In genomic region chr15:42796955-42797779, GRCh38 we compare ENCODE assay signal across 12 cellular contexts.
DNase-seq lines count a peak whose midpoint lies in the region; TF ChIP-seq lines count a peak whose summit lies in the region.
"Had no signal": no experiment of that assay in that cellular context is flagged by ENCODE, and none has a peak within 500 bp of the region (broad histone marks: within the 10 kb centered on the region; RNA-seq: fewer than 3 reads in every experiment).

No MANE protein-coding gene starts in this region.

- no peaks in the 10 kb centered on the region for H3F3A ChIP-seq in neural cell (ENCODE audit: insufficient read depth, low read length, poor library complexity, severe bottlenecking)

- peaks cover 5% of the 10 kb centered on the region for H3K4me1 ChIP-seq in mammary epithelial cell (ENCODE audit: insufficient read depth, low read length)

- peaks cover 2% of the 10 kb centered on the region for H3K36me3 ChIP-seq in mammary epithelial cell (ENCODE audit: insufficient read depth, low read length)
- H3K36me3 ChIP-seq in neural cell (ENCODE audit: insufficient read depth, low read length), result no peaks in the 10 kb centered on the region

- H3K79me2 ChIP-seq in mammary epithelial cell (ENCODE audit: insufficient read depth, low read length) (no peaks in the 10 kb centered on the region), neural cell (replicated peaks; ENCODE audit: insufficient read depth, low read length) (no peaks in the 10 kb centered on the region)

- H3K9me2 ChIP-seq in neural cell (ENCODE audit: insufficient read depth, low read length), result no peaks in the 10 kb centered on the region

- H3K9me3 ChIP-seq in mammary epithelial cell (replicated peaks; ENCODE audit: insufficient read depth, low read length) (no peaks in the 10 kb centered on the region), neural cell (ENCODE audit: low read length) (no peaks in the 10 kb centered on the region)

- intact Hi-C loops in mammary epithelial cell (cut with micrococcal nuclease), result loop anchor here (1.0 kb wide), 2 partner anchors 93 to 129 kb away; no protein-coding TSS in a partner anchor

- in situ Hi-C loops in mammary epithelial cell (cut with MboI; ENCODE audit: low sequenced_read_pairs in 2 of 2), result no loop called here

- dilution Hi-C loops in mammary epithelial cell (cut with HindIII; ENCODE audit: low sequenced_read_pairs), result no loop called here

- no peak overlapping the region for H3K4me2 ChIP-seq in mammary epithelial cell (ENCODE audit: insufficient read depth, low read depth, low read length)
- H3K4me2 ChIP-seq in neural cell (ENCODE audit: low read length), result no peak overlapping the region

- peak; percentile 21 for DNase-seq in EH (ENCODE audit: low read depth)
- no peak for DNase-seq in LNCaP clone FGC (ENCODE audit: low read depth)
- DNase-seq in mammary epithelial cell, result no peak
- no peak for DNase-seq in HuH-7.5 (ENCODE audit: low spot score)
- no peak for DNase-seq in stimulated activated CD4-positive, alpha-beta T cell treated with anti-CD3 and anti-CD28 coated beads, Interleukin-1b, Interleukin-23, amount 100 ng/mL, for 48 hours
- no peak for DNase-seq in NCI-H345 (lab: John Stamatoyannopoulos, UW)
- DNase-seq: activated CD8-positive, alpha-beta T cell treated with anti-CD3 and anti-CD28 coated beads, Interleukin-2, amount 10 ng/mL, durations not matched to agents 7 days and 5 days; NCI-H1048; NCI-H524 treated with DMSO at 0.1 percent for 48 hours; Right ventricle myocardium superior had no signal

- TF ChIP-seq CTCF in LNCaP clone FGC (IDR thresholded peaks at IDR 0.05; ENCODE audit: control insufficient read depth, extremely low read depth, insufficient read depth) (peak; percentile 36; the same call in 1 of the 2 replicates), mammary epithelial cell (conservative IDR thresholded peaks at IDR 0.05 in 1 of 2, IDR thresholded peaks at IDR 0.05 in 1 of 2; ENCODE audit: extremely low read depth in 1 of 2, insufficient read depth in 1 of 2, low read depth in 1 of 2, low read length in 2 of 2) (peak; percentile 14 to 44), neural cell (IDR thresholded peaks at IDR 0.05; ENCODE audit: poor library complexity, severe bottlenecking) (no peak)

- H2AFZ ChIP-seq in mammary epithelial cell (ENCODE audit: low read depth, low read length), result peak overlapping the region; percentile 0
- no peak overlapping the region for H2AFZ ChIP-seq in neural cell (ENCODE audit: low read depth, low read length)

- TF ChIP-seq EP300 in neural cell (conservative IDR thresholded peaks at IDR 0.05; ENCODE audit: poor library complexity, severe bottlenecking), result no peak

- H3K4me3 ChIP-seq in LNCaP clone FGC (ENCODE audit: low read depth, low read length) (no peak overlapping the region), mammary epithelial cell (replicated peaks in 1 of 3; ENCODE audit: insufficient read depth in 1 of 3, low read depth in 2 of 3, low read length in 3 of 3) (no peak overlapping the region), neural cell (ENCODE audit: low read length) (no peak overlapping the region)

- TF ChIP-seq RAD21 in neural cell (conservative IDR thresholded peaks at IDR 0.05), result no peak

- CTCF ChIA-PET in mammary epithelial cell (lab: Charles Lee; ENCODE audit: low non-redundant PET), result no interaction called here

- no TSS peak for BruUV-seq in mammary epithelial cell (replicated peaks; lab: Mats Ljungman, UMichigan)

- H3K9ac ChIP-seq in mammary epithelial cell (ENCODE audit: insufficient read depth, low read length), result no peak overlapping the region
- H3K9ac ChIP-seq in neural cell (ENCODE audit: low read length), result no peak overlapping the region

- 90% methylated on average over 5 of the region's 5 CpGs for WGBS in mammary epithelial cell (ENCODE audit: low coverage, missing lambda C conversion rate)

- H4K20me1 ChIP-seq in mammary epithelial cell (ENCODE audit: insufficient read depth, low read length) (no peaks in the 10 kb centered on the region), neural cell (ENCODE audit: insufficient read depth) (no peaks in the 10 kb centered on the region)

- H3K27ac ChIP-seq in mammary epithelial cell (ENCODE audit: insufficient read depth, low read depth, low read length), result no peak overlapping the region
- peak overlapping the region; percentile 15 for H3K27ac ChIP-seq in neural cell (ENCODE audit: low read length)
- H3K27ac ChIP-seq: epithelial cell of prostate had no signal

- H3K27me3 ChIP-seq in mammary epithelial cell (ENCODE audit: insufficient read depth, low read length) (no peaks in the 10 kb centered on the region), neural cell (ENCODE audit: insufficient read depth, low read depth, low read length) (no peaks in the 10 kb centered on the region)

TF ChIP-seq in neural cell, 6 proteins besides CTCF, POLR2A, EP300 and RAD21:
- TF ChIP-seq SMC3 (conservative IDR thresholded peaks at IDR 0.05; ENCODE audit: poor library complexity) (no peak), TAF1 (IDR thresholded peaks at IDR 0.05; ENCODE audit: low read depth) (no peak), EZH2 (IDR thresholded peaks at IDR 0.05; ENCODE audit: borderline replicate concordance, insufficient read depth, low read length, poor library complexity, severe bottlenecking) (no peak), POLR2AphosphoS5 (IDR thresholded peaks at IDR 0.05) (peak; percentile 69), MXI1 (conservative IDR thresholded peaks at IDR 0.05; ENCODE audit: poor library complexity, severe bottlenecking) (no peak), REST (IDR thresholded peaks at IDR 0.05; ENCODE audit: borderline replicate concordance) (no peak)
